Comparison of ENCODE assay signal across 1 cellular context in genomic region chr4:15339732-15340131, GRCh38.
TF ChIP-seq lines count a peak whose summit lies in the region.

No MANE protein-coding gene starts in this region.

TF ChIP-seq in HepG2, 621 proteins besides CTCF, POLR2A, EP300 and RAD21:
- no peak for TF ChIP-seq ZNF318 (CRISPR knock-in tag; IDR thresholded peaks at IDR 0.05)
- TF ChIP-seq ZNF235 (CRISPR knock-in tag; IDR thresholded peaks at IDR 0.05; ENCODE audit: borderline replicate concordance), result no peak
- TF ChIP-seq ZMYM4 (CRISPR knock-in tag; IDR thresholded peaks at IDR 0.05), result no peak
- no peak for TF ChIP-seq HCFC1 (IDR thresholded peaks at IDR 0.05; ENCODE audit: low read depth, low read length)
- TF ChIP-seq SNAPC2 (CRISPR knock-in tag; IDR thresholded peaks at IDR 0.05), result no peak
- TF ChIP-seq ZNF451 (CRISPR knock-in tag; IDR thresholded peaks at IDR 0.05), result no peak
- TF ChIP-seq ZNF232 (CRISPR knock-in tag; IDR thresholded peaks at IDR 0.05; ENCODE audit: borderline replicate concordance), result no peak
- TF ChIP-seq ZSCAN31 (CRISPR knock-in tag; IDR thresholded peaks at IDR 0.05; ENCODE audit: low read depth), result no peak
- no peak for TF ChIP-seq ZSCAN22 (CRISPR knock-in tag; IDR thresholded peaks at IDR 0.05)
- TF ChIP-seq ZC3H4 (CRISPR knock-in tag; IDR thresholded peaks at IDR 0.05; ENCODE audit: borderline replicate concordance), result no peak
- no peak for TF ChIP-seq ZNF263 (CRISPR knock-in tag; IDR thresholded peaks at IDR 0.05)
- TF ChIP-seq SAFB2 (CRISPR knock-in tag; IDR thresholded peaks at IDR 0.05; ENCODE audit: borderline replicate concordance, low read depth), result no peak
- TF ChIP-seq ZBTB37 (CRISPR knock-in tag; IDR thresholded peaks at IDR 0.05), result no peak
- no peak for TF ChIP-seq ATF6 (CRISPR knock-in tag; conservative IDR thresholded peaks at IDR 0.05)
- TF ChIP-seq ZNF788 (CRISPR knock-in tag; IDR thresholded peaks at IDR 0.05; ENCODE audit: borderline replicate concordance), result no peak
- no peak for TF ChIP-seq TBX3 (IDR thresholded peaks at IDR 0.05; ENCODE audit: borderline replicate concordance)
